18 cellular contexts compared by ENCODE assay signal in genomic region chr2:197993830-197994229, GRCh38.
DNase-seq lines count a peak whose midpoint lies in the region; ATAC-seq and TF ChIP-seq lines count a peak whose summit lies in the region.
"Had no signal": no experiment of that assay in that cellular context is flagged by ENCODE, and none has a peak within 500 bp of the region (broad histone marks: within the 10 kb centered on the region; RNA-seq: fewer than 3 reads in every experiment).

No MANE protein-coding gene starts in this region.

- intact Hi-C loops in body of pancreas (cut with DNase I): no loop called here

- 79 to 81% methylated on average over 2 of the region's 2 CpGs for WGBS in body of pancreas, 2 donors

- TF ChIP-seq CTCF in epithelial cell of esophagus (IDR thresholded peaks at IDR 0.05; ENCODE audit: insufficient read depth, low read depth, low read length, missing control alignments): no peak
- no peak for TF ChIP-seq CTCF in body of pancreas (IDR thresholded peaks at IDR 0.05)

- H3K27ac ChIP-seq in body of pancreas: no peak overlapping the region
- H3K27ac ChIP-seq: parathyroid adenoma, testis had no signal

- no peak for ATAC-seq in GM21423 (IDR thresholded peaks at IDR 0.05; ENCODE audit: unreplicated experiment)
- no peak for ATAC-seq in body of pancreas
- ATAC-seq: activated CD8-positive, alpha-beta memory T cell treated with anti-CD3 and anti-CD28 coated beads, Interleukin-2, amount 10 ng/mL, durations not matched to agents 7 days and 5 days; left cardiac atrium had no signal

- no peak for TF ChIP-seq POLR2A in body of pancreas (IDR thresholded peaks at IDR 0.05)

- no peak overlapping the region for H3K4me3 ChIP-seq in epithelial cell of esophagus (ENCODE audit: low read length)
- H3K4me3 ChIP-seq in body of pancreas: no peak overlapping the region
- H3K4me3 ChIP-seq: MG63, testis had no signal

- H3K4me1 ChIP-seq in body of pancreas: no peaks in the 10 kb centered on the region
- H3K4me1 ChIP-seq: BE2C, testis had no signal

- no peaks in the 10 kb centered on the region for H3K36me3 ChIP-seq in body of pancreas (replicated peaks in 1 of 2; ENCODE audit: insufficient read depth in 1 of 2, low read depth in 2 of 2)
- H3K36me3 ChIP-seq: BE2C, MG63 had no signal

- no peaks in the 10 kb centered on the region for H3K27me3 ChIP-seq in body of pancreas
- H3K27me3 ChIP-seq: BE2C, MG63, testis had no signal

- DNase-seq in stimulated activated CD4-positive, alpha-beta T cell treated with anti-CD3 and anti-CD28 coated beads, Interleukin-15, amount 100 ng/mL, for 24 hours: peak; percentile 22
- no peak for DNase-seq in stimulated activated CD4-positive, alpha-beta T cell treated with anti-CD3 and anti-CD28 coated beads, Interleukin-2, amount 100 ng/mL, for 24 hours
- DNase-seq in M059J (ENCODE audit: low read depth): peak; percentile 7
- DNase-seq in epithelial cell of esophagus (ENCODE audit: low read depth): peak; percentile 19
- peak; percentile 28 for DNase-seq in stromal cell of bone marrow (ENCODE audit: low read depth)
- DNase-seq in body of pancreas: no peak
- no peak for DNase-seq in epidermal melanocyte (ENCODE audit: insufficient read length, low spot score)
- DNase-seq: activated CD8-positive, alpha-beta memory T cell treated with anti-CD3 and anti-CD28 coated beads, Interleukin-2, amount 10 ng/mL, durations not matched to agents 7 days and 5 days; BE2C; erythroblast; left cardiac atrium; MG63; NCI-H2029 treated with DMSO at 0.1 percent for 48 hours; NCI-H82; stimulated activated CD4-positive, alpha-beta T cell treated with anti-CD3 and anti-CD28 coated beads, Interleukin-12 subunit alpha, Interleukin-12 subunit beta, amount 100 ng/mL, for 4 hours; testis had no signal

- H3K9me3 ChIP-seq in body of pancreas: no peaks in the 10 kb centered on the region
- H3K9me3 ChIP-seq: BE2C, MG63, testis had no signal

Comparison
In these comparisons a context has a peak if more than half of its experiments do, and no peak if none do; other contexts are left out.
1. DNase-seq: peak in stimulated activated CD4-positive, alpha-beta T cell treated with anti-CD3 and anti-CD28 coated beads, Interleukin-15, amount 100 ng/mL, for 24 hours (single experiment), M059J (single experiment), epithelial cell of esophagus (single experiment) and stromal cell of bone marrow (single experiment); none in stimulated activated CD4-positive, alpha-beta T cell treated with anti-CD3 and anti-CD28 coated beads, Interleukin-2, amount 100 ng/mL, for 24 hours (0 of 2), body of pancreas (0 of 4) and epidermal melanocyte (single experiment).